ENCODE assay signal across 12 cellular contexts in genomic region chr4:101259876-101260275, GRCh38.
A peak's percentile ranks its signal among the peaks of the same experiment; 100 is the strongest.
DNase-seq lines count a peak whose midpoint lies in the region; ATAC-seq and TF ChIP-seq lines count a peak whose summit lies in the region.
"Had no signal": no experiment of that assay in that cellular context is flagged by ENCODE, and none has a peak within 500 bp of the region (broad histone marks: within the 10 kb centered on the region; RNA-seq: fewer than 3 reads in every experiment).

No MANE protein-coding gene starts in this region.

- TF ChIP-seq RAD21 in IMR-90 (IDR thresholded peaks at IDR 0.05; ENCODE audit: low read length), result no peak

- no peak overlapping the region for H2AFZ ChIP-seq in IMR-90 (replicated peaks; ENCODE audit: low read length, poor library complexity)

- H3K14ac ChIP-seq in IMR-90 (replicated peaks; ENCODE audit: low read depth, low read length), result no peak overlapping the region

- no peak overlapping the region for H2BK5ac ChIP-seq in IMR-90 (ENCODE audit: low read depth, low read length, poor library complexity, severe bottlenecking)

- H3K9me1 ChIP-seq in IMR-90 (ENCODE audit: insufficient read depth, low read length), result no peaks in the 10 kb centered on the region; the same call in 1 of the 2 replicates

- no CpG with 5 or more reads among the region's 4 CpGs for WGBS in IMR-90 (ENCODE audit: extremely low coverage in 2 of 2, insufficient read length in 1 of 2), 2 experiments

- no peaks in the 10 kb centered on the region for H3K9me3 Mint-ChIP-seq in activated naive CD4-positive, alpha-beta T cell treated with anti-CD3 and anti-CD28 coated beads, Interleukin-2, amount 10 ng/mL, durations not matched to agents 7 days and 5 days
- H3K9me3 Mint-ChIP-seq: CD4-positive, CD25-positive, alpha-beta regulatory T cell had no signal

- no peak overlapping the region for H3K27ac ChIP-seq in IMR-90 (ENCODE audit: insufficient read depth, low read length)
- H3K27ac ChIP-seq: prostate gland had no signal

- no peak overlapping the region for H2BK20ac ChIP-seq in IMR-90 (ENCODE audit: low read depth, low read length)

- H3K18ac ChIP-seq in IMR-90 (ENCODE audit: low read depth, low read length), result no peak overlapping the region

- ATAC-seq in GM19035 (IDR thresholded peaks at IDR 0.05; ENCODE audit: unreplicated experiment) (peak; percentile 94), HG02763 (IDR thresholded peaks at IDR 0.05; ENCODE audit: unreplicated experiment) (peak; percentile 93), IMR-90 (ENCODE audit: low read depth) (no peak)

- H4K91ac ChIP-seq in IMR-90 (ENCODE audit: insufficient read depth, low read depth, low read length), result no peak overlapping the region

- in situ Hi-C loops in IMR-90 (cut with MboI; ENCODE audit: low sequenced_read_pairs), result no loop called here

- H2BK15ac ChIP-seq in IMR-90 (ENCODE audit: low read depth, low read length), result no peak overlapping the region

- H2BK120ac ChIP-seq in IMR-90 (ENCODE audit: low read depth, low read length), result no peak overlapping the region

- POLR2A ChIA-PET in IMR-90 (lab: Charles Lee; ENCODE audit: unreplicated experiment), result no interaction called here

- H3K56ac ChIP-seq in IMR-90 (ENCODE audit: extremely low read depth, insufficient read depth, low read length), result no peak overlapping the region

- no TSS peak for BruUV-seq in IMR-90 (replicated peaks; lab: Mats Ljungman, UMichigan)

- H3K4me3 Mint-ChIP-seq in activated naive CD4-positive, alpha-beta T cell treated with anti-CD3 and anti-CD28 coated beads, Interleukin-2, amount 10 ng/mL, durations not matched to agents 7 days and 5 days, result no peak overlapping the region

- H3K4me3 ChIP-seq in IMR-90 (ENCODE audit: insufficient read depth, low read depth, low read length), result no peak overlapping the region
- H3K4me3 ChIP-seq: prostate gland had no signal

- no peaks in the 10 kb centered on the region for H3K36me3 Mint-ChIP-seq in activated naive CD4-positive, alpha-beta T cell treated with anti-CD3 and anti-CD28 coated beads, Interleukin-2, amount 10 ng/mL, durations not matched to agents 7 days and 5 days
- H3K36me3 Mint-ChIP-seq: CD4-positive, CD25-positive, alpha-beta regulatory T cell had no signal

- no peaks in the 10 kb centered on the region for H3K27me3 Mint-ChIP-seq in activated naive CD4-positive, alpha-beta T cell treated with anti-CD3 and anti-CD28 coated beads, Interleukin-2, amount 10 ng/mL, durations not matched to agents 7 days and 5 days
- H3K27me3 Mint-ChIP-seq: CD4-positive, CD25-positive, alpha-beta regulatory T cell had no signal

- DNase-seq in A172 (ENCODE audit: low spot score), result peak; percentile 4
- DNase-seq in IMR-90, result peak; percentile 34
- no peak for DNase-seq in germinal center (ENCODE audit: low spot score)
- DNase-seq in activated naive CD4-positive, alpha-beta T cell treated with anti-CD3 and anti-CD28 coated beads, Interleukin-2, amount 10 ng/mL, durations not matched to agents 7 days and 5 days, result no peak
- DNase-seq in AML-193 (lab: John Stamatoyannopoulos, UW), result no peak
- no peak for DNase-seq in activated CD4-positive, alpha-beta T cell treated with anti-CD3 and anti-CD28 coated beads, Interleukin-2, amount 50 U/mL, for 48 hours
- DNase-seq: activated T-cell treated with anti-CD3 and anti-CD28 coated beads, Interleukin-2, amount 50 U/mL, for 1 hour; CD4-positive, CD25-positive, alpha-beta regulatory T cell; NCI-H187 treated with DMSO at 0.1 percent for 48 hours had no signal

- peaks cover 25 to 43% of the 10 kb centered on the region in 2 experiments for H3K79me1 ChIP-seq in IMR-90 (ENCODE audit: low read depth in 1 of 2, low read length in 2 of 2)

- H3K9me3 ChIP-seq in IMR-90 (ENCODE audit: control insufficient read depth, insufficient read depth, low read length), result no peaks in the 10 kb centered on the region
- H3K9me3 ChIP-seq: prostate gland had no signal

- H3K4me1 ChIP-seq in IMR-90 (ENCODE audit: control insufficient read depth, insufficient read depth, low read length), result peaks cover 3% of the 10 kb centered on the region
- H3K4me1 ChIP-seq: prostate gland had no signal

- H4K20me1 ChIP-seq in IMR-90 (ENCODE audit: insufficient read depth, low read length), result peaks cover 26% of the 10 kb centered on the region; the same call in 1 of the 2 replicates

- H2AK5ac ChIP-seq in IMR-90 (ENCODE audit: low read depth, low read length), result no peak overlapping the region

- no peak overlapping the region for H3K4me2 ChIP-seq in IMR-90 (ENCODE audit: low read depth, low read length)

- no peak overlapping the region for H3K4ac ChIP-seq in IMR-90 (ENCODE audit: low read depth, low read length)

- H3K27ac Mint-ChIP-seq in activated naive CD4-positive, alpha-beta T cell treated with anti-CD3 and anti-CD28 coated beads, Interleukin-2, amount 10 ng/mL, durations not matched to agents 7 days and 5 days, result no peak overlapping the region
- H3K27ac Mint-ChIP-seq: CD4-positive, CD25-positive, alpha-beta regulatory T cell had no signal

- H4K5ac ChIP-seq in IMR-90 (ENCODE audit: low read depth, low read length), result no peak overlapping the region

- no peak overlapping the region for H3K23ac ChIP-seq in IMR-90 (ENCODE audit: low read depth, low read length)

- H3K9ac ChIP-seq in IMR-90 (ENCODE audit: low read depth, low read length), result no peak overlapping the region

- dilution Hi-C loops in IMR-90 (cut with HindIII; ENCODE audit: low sequenced_read_pairs, unreplicated experiment), result no loop called here

- no peaks in the 10 kb centered on the region for H3K27me3 ChIP-seq in IMR-90 (ENCODE audit: control insufficient read depth, insufficient read depth, low read length)

- no peaks in the 10 kb centered on the region for H3K36me3 ChIP-seq in IMR-90 (ENCODE audit: control insufficient read depth, insufficient read depth, low read length)
- H3K36me3 ChIP-seq: prostate gland had no signal

- intact Hi-C loops in IMR-90 (cut with micrococcal nuclease), result no loop called here

- no peak for TF ChIP-seq CTCF in IMR-90 (conservative IDR thresholded peaks at IDR 0.05; ENCODE audit: low read depth, low read length)

- no peak overlapping the region for H2AK9ac ChIP-seq in IMR-90 (replicated peaks; ENCODE audit: low read depth, low read length, poor library complexity)

- no peak overlapping the region for H4K8ac ChIP-seq in IMR-90 (ENCODE audit: low read depth in 2 of 2, low read length in 2 of 2)

- CTCF ChIA-PET in IMR-90 (lab: Yijun Ruan, JAX), result no interaction called here
- CTCF ChIA-PET in activated naive CD4-positive, alpha-beta T cell treated with anti-CD3 and anti-CD28 coated beads, Interleukin-2, amount 10 ng/mL, durations not matched to agents 7 days and 5 days (lab: Charles Lee), result no interaction called here

- peaks cover 13% of the 10 kb centered on the region for H3K4me1 Mint-ChIP-seq in activated naive CD4-positive, alpha-beta T cell treated with anti-CD3 and anti-CD28 coated beads, Interleukin-2, amount 10 ng/mL, durations not matched to agents 7 days and 5 days

- no peak for TF ChIP-seq POLR2A in IMR-90 (IDR thresholded peaks at IDR 0.05; ENCODE audit: low read depth, low read length)

TF ChIP-seq in IMR-90, 13 proteins besides CTCF, POLR2A, EP300 and RAD21:
- TF ChIP-seq SMC3 (IDR thresholded peaks at IDR 0.05; ENCODE audit: low read depth, low read length), result no peak
- no peak for TF ChIP-seq USF2 (IDR thresholded peaks at IDR 0.05; ENCODE audit: low read depth, low read length)
- no peak for TF ChIP-seq RFX5 (IDR thresholded peaks at IDR 0.05; ENCODE audit: low read depth, low read length)
- no peak for TF ChIP-seq BHLHE40 (IDR thresholded peaks at IDR 0.05; ENCODE audit: low read depth, low read length)
- TF ChIP-seq MAFK (IDR thresholded peaks at IDR 0.05; ENCODE audit: low read depth, low read length), result no peak
- TF ChIP-seq NFE2L2 (IDR thresholded peaks at IDR 0.05; ENCODE audit: low read depth, low read length), result no peak
- no peak for TF ChIP-seq MAZ (IDR thresholded peaks at IDR 0.05; ENCODE audit: borderline replicate concordance, low read depth, low read length)
- TF ChIP-seq MXI1 (IDR thresholded peaks at IDR 0.05; ENCODE audit: borderline replicate concordance, low read depth, low read length), result no peak
- TF ChIP-seq RCOR1 (IDR thresholded peaks at IDR 0.05; ENCODE audit: insufficient replicate concordance, low read length), result no peak
- no peak for TF ChIP-seq FOS (IDR thresholded peaks at IDR 0.05; ENCODE audit: low read depth, low read length)
- TF ChIP-seq CEBPB (IDR thresholded peaks at IDR 0.05; ENCODE audit: low read depth, low read length), result no peak
- TF ChIP-seq ELK1 (IDR thresholded peaks at IDR 0.05; ENCODE audit: borderline replicate concordance, low read depth, low read length), result no peak
- no peak for TF ChIP-seq CHD1 (IDR thresholded peaks at IDR 0.05; ENCODE audit: low read depth, low read length)

Comparison
In these comparisons a context has a peak if more than half of its experiments do, and no peak if none do; other contexts are left out.
1. DNase-seq: peak in A172 (single experiment) and IMR-90 (single experiment); none in germinal center (single experiment), activated naive CD4-positive, alpha-beta T cell treated with anti-CD3 and anti-CD28 coated beads, Interleukin-2, amount 10 ng/mL, durations not matched to agents 7 days and 5 days (single experiment), AML-193 (0 of 2) and activated CD4-positive, alpha-beta T cell treated with anti-CD3 and anti-CD28 coated beads, Interleukin-2, amount 50 U/mL, for 48 hours (0 of 2).